26 cellular contexts compared by ENCODE assay signal in the genomic region with DNA sequence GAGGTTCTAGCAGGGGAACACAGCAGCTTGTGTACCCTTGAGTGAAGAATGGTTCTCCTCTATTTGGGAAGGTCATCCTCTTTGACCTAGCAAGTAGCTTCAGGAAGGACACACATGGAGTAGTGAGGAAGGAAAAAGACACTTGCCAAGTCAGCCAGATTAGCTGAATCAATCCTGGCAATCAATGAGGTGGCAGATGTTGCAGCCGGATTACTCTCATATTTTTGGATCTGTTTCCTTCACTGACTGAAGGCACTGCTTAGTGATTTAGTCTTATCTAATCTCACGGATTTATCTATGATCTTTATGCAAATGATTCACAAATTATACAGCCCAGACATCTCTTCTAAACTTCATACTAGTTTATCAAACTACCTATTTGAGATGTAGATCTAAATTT.
"Had no signal": no experiment of that assay in that cellular context is flagged by ENCODE, and none has a peak within 500 bp of the region (broad histone marks: within the 10 kb centered on the region; RNA-seq: fewer than 3 reads in every experiment).

No MANE protein-coding gene starts in this region.

- ATAC-seq: activated CD4-positive, CD25-positive, alpha-beta regulatory T cell treated with anti-CD3 and anti-CD28 coated beads, Interleukin-2, amount 50 U/mL, for 24 hours; activated CD8-positive, alpha-beta T cell treated with anti-CD3 and anti-CD28 coated beads for 36 hours; body of pancreas; T-helper 17 cell had no signal

- H3K4me3 ChIP-seq: ascending aorta, body of pancreas had no signal

- H3K27me3 Mint-ChIP-seq: activated CD8-positive, alpha-beta T cell treated with anti-CD3 and anti-CD28 coated beads for 36 hours; activated naive CD4-positive, alpha-beta T cell treated with anti-CD3 and anti-CD28 coated beads, Interleukin-2, amount 50 U/mL, for 24 hours; activated T-cell treated with anti-CD3 and anti-CD28 coated beads, Interleukin-2, amount 50 U/mL, for 24 hours; T-helper 17 cell had no signal

- H3K27ac Mint-ChIP-seq: activated CD8-positive, alpha-beta T cell treated with anti-CD3 and anti-CD28 coated beads for 36 hours; activated naive CD4-positive, alpha-beta T cell treated with anti-CD3 and anti-CD28 coated beads, Interleukin-2, amount 50 U/mL, for 24 hours; activated T-cell treated with anti-CD3 and anti-CD28 coated beads, Interleukin-2, amount 50 U/mL, for 24 hours; activated T-helper 1 cell treated with anti-CD3 and anti-CD28 coated beads, Interleukin-12 subunit alpha, Interleukin-12 subunit beta, Interleukin-2, Interleukin-4 antibody, amounts not matched to agents 30 ng/mL and 10 ng/mL and 1 ng/mL, durations not matched to agents 14 hours and 24 hours and 36 hours; T-helper 17 cell had no signal

- DNase-seq: activated CD4-positive, alpha-beta T cell treated with anti-CD3 and anti-CD28 coated beads for 4 hours; activated CD8-positive, alpha-beta memory T cell treated with anti-CD3 and anti-CD28 coated beads, Interleukin-2, amount 50 U/mL, for 48 hours; activated CD8-positive, alpha-beta T cell treated with anti-CD3 and anti-CD28 coated beads for 36 hours; activated effector memory CD4-positive, alpha-beta T cell treated with Interleukin-2 at 50 U/mL for 16 hours; activated naive CD4-positive, alpha-beta T cell; activated T-cell treated with anti-CD3 and anti-CD28 coated beads, Interleukin-2, amount 50 U/mL, for 24 hours; amniotic stem cell; body of pancreas; central memory CD4-positive, alpha-beta T cell; Kasumi-1; NCI-H1105 treated with DMSO at 0.1 percent for 48 hours; NCI-H1436 treated with DMSO at 0.1 percent for 48 hours; NCI-H187; NCI-H2081; NCI-H526 treated with DMSO at 0.1 percent for 48 hours; SHP77 treated with DMSO at 0.1 percent for 48 hours; T-helper 17 cell; T1000 had no signal

- H3K4me3 Mint-ChIP-seq: activated CD8-positive, alpha-beta T cell treated with anti-CD3 and anti-CD28 coated beads for 36 hours; activated naive CD4-positive, alpha-beta T cell treated with anti-CD3 and anti-CD28 coated beads, Interleukin-2, amount 50 U/mL, for 24 hours; activated T-cell treated with anti-CD3 and anti-CD28 coated beads, Interleukin-2, amount 50 U/mL, for 24 hours; activated T-helper 1 cell treated with anti-CD3 and anti-CD28 coated beads, Interleukin-12 subunit alpha, Interleukin-12 subunit beta, Interleukin-2, Interleukin-4 antibody, amounts not matched to agents 30 ng/mL and 10 ng/mL and 1 ng/mL, durations not matched to agents 14 hours and 24 hours and 36 hours; T-helper 17 cell had no signal

- H3K4me1 ChIP-seq: ascending aorta, body of pancreas had no signal

- H3K36me3 Mint-ChIP-seq: activated naive CD4-positive, alpha-beta T cell treated with anti-CD3 and anti-CD28 coated beads, Interleukin-2, amount 50 U/mL, for 24 hours had no signal

- H3K9me3 ChIP-seq: ascending aorta had no signal

- H3K36me3 ChIP-seq: ascending aorta had no signal

- H3K27ac ChIP-seq: ascending aorta, body of pancreas, VCaP had no signal

- H3K4me1 Mint-ChIP-seq: activated naive CD4-positive, alpha-beta T cell treated with anti-CD3 and anti-CD28 coated beads, Interleukin-2, amount 50 U/mL, for 24 hours; T-helper 17 cell had no signal

- H3K27me3 ChIP-seq: ascending aorta, body of pancreas had no signal

- FAIRE-seq: bronchial epithelial cell, RCC 7860, TTC549 had no signal
